13 cellular contexts compared by ENCODE assay signal in the genomic region with DNA sequence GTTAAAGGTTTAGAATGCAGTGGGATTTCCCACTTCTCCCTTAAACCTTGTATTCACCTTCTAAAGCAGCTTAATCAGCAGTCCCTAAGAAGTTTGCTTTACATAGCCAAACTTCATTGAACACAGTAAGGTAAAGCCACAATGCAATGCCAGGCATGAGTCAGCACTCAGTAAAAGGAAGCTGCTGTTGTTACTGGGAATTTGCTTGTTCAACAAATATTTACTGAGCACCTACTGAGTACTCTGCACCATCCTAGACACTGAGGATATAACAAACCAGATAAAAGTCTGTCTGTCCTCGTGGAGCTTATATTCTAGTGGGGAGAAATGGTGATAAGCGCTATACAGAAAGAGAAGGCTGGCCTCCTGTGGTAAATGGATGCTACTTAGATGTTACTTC.
A peak's percentile ranks its signal among the peaks of the same experiment; 100 is the strongest.
DNase-seq lines count a peak whose midpoint lies in the region; ATAC-seq and TF ChIP-seq lines count a peak whose summit lies in the region.
"Had no signal": no experiment of that assay in that cellular context is flagged by ENCODE, and none has a peak within 500 bp of the region (broad histone marks: within the 10 kb centered on the region; RNA-seq: fewer than 3 reads in every experiment).

No MANE protein-coding gene starts in this region.

- H3K27me3 ChIP-seq in neutrophil: no peaks in the 10 kb centered on the region

- TF ChIP-seq CTCF in choroid plexus epithelial cell (conservative IDR thresholded peaks at IDR 0.05; ENCODE audit: low read depth, low read length) (no peak), neutrophil (IDR thresholded peaks at IDR 0.05) (no peak)

- H3K4me3 Mint-ChIP-seq in activated T-helper 1 cell treated with anti-CD3 and anti-CD28 coated beads, Interleukin-12 subunit alpha, Interleukin-12 subunit beta, Interleukin-2, Interleukin-4 antibody, amounts not matched to agents 30 ng/mL and 10 ng/mL and 1 ng/mL, durations not matched to agents 14 hours and 24 hours and 36 hours: no peak overlapping the region
- no peak overlapping the region for H3K4me3 Mint-ChIP-seq in activated CD4-positive, alpha-beta memory T cell treated with anti-CD3 and anti-CD28 coated beads, Interleukin-2, amount 10 ng/mL, durations not matched to agents 7 days and 5 days

- no peaks in the 10 kb centered on the region for H3K27me3 Mint-ChIP-seq in activated T-helper 1 cell treated with anti-CD3 and anti-CD28 coated beads, Interleukin-12 subunit alpha, Interleukin-12 subunit beta, Interleukin-2, Interleukin-4 antibody, amounts not matched to agents 30 ng/mL and 10 ng/mL and 1 ng/mL, durations not matched to agents 14 hours and 24 hours and 36 hours (ENCODE audit: insufficient read depth)
- H3K27me3 Mint-ChIP-seq in activated CD4-positive, alpha-beta memory T cell treated with anti-CD3 and anti-CD28 coated beads, Interleukin-2, amount 10 ng/mL, durations not matched to agents 7 days and 5 days: no peaks in the 10 kb centered on the region

- H3K9me3 ChIP-seq in neutrophil: no peaks in the 10 kb centered on the region
- H3K9me3 ChIP-seq: HAP-1 had no signal

- H3K4me3 ChIP-seq in choroid plexus epithelial cell (ENCODE audit: low read depth, low read length) (no peak overlapping the region), neutrophil (ENCODE audit: low read depth in 1 of 2, low read length in 1 of 2) (no peak overlapping the region)
- H3K4me3 ChIP-seq: HAP-1 had no signal

- H3K4me1 ChIP-seq in neutrophil (ENCODE audit: control insufficient read depth in 1 of 2, insufficient read depth in 1 of 2, low read depth in 1 of 2, low read length in 1 of 2): peaks cover 7% of the 10 kb centered on the region in 2 experiments
- H3K4me1 ChIP-seq: HAP-1, parathyroid adenoma had no signal

- intact Hi-C loops in activated T-helper 1 cell treated with anti-CD3 and anti-CD28 coated beads, Interleukin-12 subunit alpha, Interleukin-12 subunit beta, Interleukin-2, Interleukin-4 antibody, amounts not matched to agents 30 ng/mL and 10 ng/mL and 1 ng/mL, durations not matched to agents 14 hours and 24 hours and 36 hours (cut with micrococcal nuclease): no loop called here

- POLR2A ChIA-PET in activated CD4-positive, alpha-beta memory T cell treated with anti-CD3 and anti-CD28 coated beads, Interleukin-2, amount 10 ng/mL, durations not matched to agents 7 days and 5 days (lab: Charles Lee): no interaction called here

- DNase-seq in LHCN-M2 (ENCODE audit: low read depth): peak; percentile 38
- DNase-seq in choroid plexus epithelial cell (ENCODE audit: low read depth): peak; percentile 67
- no peak for DNase-seq in activated T-helper 1 cell treated with anti-CD3 and anti-CD28 coated beads, Interleukin-12 subunit alpha, Interleukin-12 subunit beta, Interleukin-2, Interleukin-4 antibody, amounts not matched to agents 30 ng/mL and 10 ng/mL and 1 ng/mL, durations not matched to agents 14 hours and 24 hours and 36 hours (ENCODE audit: low spot score)
- no peak for DNase-seq in NCI-H82 (lab: John Stamatoyannopoulos, UW)
- no peak for DNase-seq in activated CD4-positive, alpha-beta memory T cell treated with anti-CD3 and anti-CD28 coated beads, Interleukin-2, amount 10 ng/mL, durations not matched to agents 7 days and 5 days
- DNase-seq: glutamatergic neuron, NCI-H1105 treated with DMSO at 0.1 percent for 48 hours, SHP77 treated with DMSO at 0.1 percent for 48 hours had no signal

- no peak overlapping the region for H3K27ac Mint-ChIP-seq in activated T-helper 1 cell treated with anti-CD3 and anti-CD28 coated beads, Interleukin-12 subunit alpha, Interleukin-12 subunit beta, Interleukin-2, Interleukin-4 antibody, amounts not matched to agents 30 ng/mL and 10 ng/mL and 1 ng/mL, durations not matched to agents 14 hours and 24 hours and 36 hours
- no peak overlapping the region for H3K27ac Mint-ChIP-seq in activated CD4-positive, alpha-beta memory T cell treated with anti-CD3 and anti-CD28 coated beads, Interleukin-2, amount 10 ng/mL, durations not matched to agents 7 days and 5 days

- peak overlapping the region; percentile 42 for H3K27ac ChIP-seq in neutrophil
- H3K27ac ChIP-seq: parathyroid adenoma had no signal

- H3K36me3 Mint-ChIP-seq in activated T-helper 1 cell treated with anti-CD3 and anti-CD28 coated beads, Interleukin-12 subunit alpha, Interleukin-12 subunit beta, Interleukin-2, Interleukin-4 antibody, amounts not matched to agents 30 ng/mL and 10 ng/mL and 1 ng/mL, durations not matched to agents 14 hours and 24 hours and 36 hours (ENCODE audit: low read depth): peaks cover 6% of the 10 kb centered on the region
- H3K36me3 Mint-ChIP-seq in activated CD4-positive, alpha-beta memory T cell treated with anti-CD3 and anti-CD28 coated beads, Interleukin-2, amount 10 ng/mL, durations not matched to agents 7 days and 5 days (ENCODE audit: low read depth): peaks cover 16% of the 10 kb centered on the region

- no peaks in the 10 kb centered on the region for H3K9me3 Mint-ChIP-seq in activated T-helper 1 cell treated with anti-CD3 and anti-CD28 coated beads, Interleukin-12 subunit alpha, Interleukin-12 subunit beta, Interleukin-2, Interleukin-4 antibody, amounts not matched to agents 30 ng/mL and 10 ng/mL and 1 ng/mL, durations not matched to agents 14 hours and 24 hours and 36 hours
- no peaks in the 10 kb centered on the region for H3K9me3 Mint-ChIP-seq in activated CD4-positive, alpha-beta memory T cell treated with anti-CD3 and anti-CD28 coated beads, Interleukin-2, amount 10 ng/mL, durations not matched to agents 7 days and 5 days

- ATAC-seq in GM18858 (IDR thresholded peaks at IDR 0.05; ENCODE audit: unreplicated experiment) (peak; percentile 48), GM19351 (IDR thresholded peaks at IDR 0.05; ENCODE audit: unreplicated experiment) (no peak)

- peaks cover 36% of the 10 kb centered on the region for H3K36me3 ChIP-seq in neutrophil

- CTCF ChIA-PET in activated CD4-positive, alpha-beta memory T cell treated with anti-CD3 and anti-CD28 coated beads, Interleukin-2, amount 10 ng/mL, durations not matched to agents 7 days and 5 days (lab: Charles Lee): no interaction called here

- H3K4me1 Mint-ChIP-seq in activated T-helper 1 cell treated with anti-CD3 and anti-CD28 coated beads, Interleukin-12 subunit alpha, Interleukin-12 subunit beta, Interleukin-2, Interleukin-4 antibody, amounts not matched to agents 30 ng/mL and 10 ng/mL and 1 ng/mL, durations not matched to agents 14 hours and 24 hours and 36 hours (ENCODE audit: low read depth): peaks cover 13% of the 10 kb centered on the region
- H3K4me1 Mint-ChIP-seq in activated CD4-positive, alpha-beta memory T cell treated with anti-CD3 and anti-CD28 coated beads, Interleukin-2, amount 10 ng/mL, durations not matched to agents 7 days and 5 days: peaks cover 10% of the 10 kb centered on the region

Comparison
In these comparisons a context has a peak if more than half of its experiments do, and no peak if none do; other contexts are left out.
1. DNase-seq: peak in LHCN-M2 (single experiment) and choroid plexus epithelial cell (single experiment); none in activated T-helper 1 cell treated with anti-CD3 and anti-CD28 coated beads, Interleukin-12 subunit alpha, Interleukin-12 subunit beta, Interleukin-2, Interleukin-4 antibody, amounts not matched to agents 30 ng/mL and 10 ng/mL and 1 ng/mL, durations not matched to agents 14 hours and 24 hours and 36 hours (single experiment), NCI-H82 (single experiment) and activated CD4-positive, alpha-beta memory T cell treated with anti-CD3 and anti-CD28 coated beads, Interleukin-2, amount 10 ng/mL, durations not matched to agents 7 days and 5 days (single experiment).